ENCODE assay signal across 1 cellular context in the genomic region with DNA sequence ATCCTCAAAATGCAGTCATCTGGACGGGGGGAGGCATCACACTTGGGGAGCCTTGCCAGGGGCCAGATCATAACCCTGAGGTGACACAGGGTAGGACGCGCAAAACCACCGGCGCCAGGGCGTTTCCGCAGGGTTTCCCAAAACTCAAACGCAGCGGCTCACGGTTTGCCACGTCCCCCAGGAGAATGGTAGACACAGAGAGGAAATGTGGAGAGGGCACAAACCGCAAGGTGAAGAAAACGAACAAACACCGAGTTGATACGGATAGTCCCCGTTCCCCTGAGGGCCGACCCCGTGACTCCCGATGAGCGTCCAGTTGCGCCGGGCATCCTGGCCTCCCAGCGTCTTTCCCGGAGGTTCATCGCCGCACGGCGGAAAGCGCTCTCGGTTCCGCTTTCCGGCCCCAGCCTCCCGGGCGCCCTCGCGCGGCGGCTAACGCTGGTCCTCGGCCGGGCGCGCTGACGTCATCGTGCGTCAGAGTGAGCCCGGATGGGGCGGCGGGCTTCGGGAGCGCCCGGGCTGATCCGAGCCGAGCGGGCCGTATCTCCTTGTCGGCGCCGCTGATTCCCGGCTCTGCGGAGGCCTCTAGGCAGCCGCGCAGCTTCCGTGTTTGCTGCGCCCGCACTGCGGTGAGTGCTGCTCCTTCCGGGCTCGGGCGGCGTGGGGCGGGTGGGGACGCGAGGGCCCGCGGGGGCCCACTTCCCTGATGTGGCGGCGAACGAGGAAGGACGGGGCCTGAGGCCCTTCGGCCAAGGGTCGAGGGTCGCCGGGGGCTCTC.
TF ChIP-seq lines count a peak whose summit lies in the region.

TSS of gene BIRC2 (plus strand) at position 467 of the 778 bp plus-strand sequence. CDS start 2,641 bp downstream, outside the sequence.

TF ChIP-seq in K562, 482 proteins besides CTCF, POLR2A, EP300 and RAD21 (continued from another document and continues in another):
- TF ChIP-seq TOE1 (IDR thresholded peaks at IDR 0.05; ENCODE audit: borderline replicate concordance) (peak; percentile 83; the same call in 1 of the 2 replicates), TOE1 (CRISPR knock-in tag; IDR thresholded peaks at IDR 0.05; ENCODE audit: borderline replicate concordance, low read depth) (0 out of 2 replicates have a peak, but pooled peaks have one; percentile 46), CLOCK (CRISPR knock-in tag; IDR thresholded peaks at IDR 0.05; ENCODE audit: borderline replicate concordance) (no peak), ZBTB9 (CRISPR knock-in tag; IDR thresholded peaks at IDR 0.05) (no peak), CBFB (CRISPR knock-in tag; IDR thresholded peaks at IDR 0.05) (peak; percentile 44; the same call in 1 of the 2 replicates), PHF21A (IDR thresholded peaks at IDR 0.05; ENCODE audit: borderline replicate concordance, low read depth) (no peak), ZBTB12 (CRISPR knock-in tag; IDR thresholded peaks at IDR 0.05) (peak; percentile 94), DPF2 (IDR thresholded peaks at IDR 0.05) (0 out of 2 replicates have a peak, but pooled peaks have one; percentile 40), RBFOX2 (IDR thresholded peaks at IDR 0.05; ENCODE audit: low read depth, low read length) (peak; percentile 95), ZNF41 (CRISPR knock-in tag; conservative IDR thresholded peaks at IDR 0.05) (0 out of 2 replicates have a peak, but pooled peaks have one; percentile 50), RBBP5 (IDR thresholded peaks at IDR 0.05; ENCODE audit: borderline replicate concordance, insufficient read depth, low read length, poor library complexity, severe bottlenecking) (peak; percentile 86), GABPB1 (CRISPR knock-in tag; IDR thresholded peaks at IDR 0.05) (peak; percentile 82), NEUROD1 (IDR thresholded peaks at IDR 0.05; ENCODE audit: borderline replicate concordance, low read depth, low read length, partially characterized antibody) (peak; percentile 28), VEZF1 (CRISPR knock-in tag; IDR thresholded peaks at IDR 0.05) (peak; percentile 86), C11orf30 (IDR thresholded peaks at IDR 0.05; ENCODE audit: low read depth) (peak; percentile 12), ATF1 (CRISPR knock-in tag; IDR thresholded peaks at IDR 0.05) (peak; percentile 79), ATF1 (tag; IDR thresholded peaks at IDR 0.05) (peak; percentile 99), DEAF1 (CRISPR knock-in tag; IDR thresholded peaks at IDR 0.05) (peak; percentile 83), HCFC1 (IDR thresholded peaks at IDR 0.05; ENCODE audit: low read depth, low read length) (peak; percentile 64), PHF8 (IDR thresholded peaks at IDR 0.05; ENCODE audit: borderline replicate concordance, low read length) (peak; percentile 89; the same call in 1 of the 2 replicates), TRIM28 (IDR thresholded peaks at IDR 0.05) (0 out of 2 replicates have a peak, but pooled peaks have one; percentile 38), RHOXF2B (CRISPR knock-in tag; conservative IDR thresholded peaks at IDR 0.05) (no peak), RB1 (IDR thresholded peaks at IDR 0.05; ENCODE audit: low read depth) (peak; percentile 94), RBM15 (IDR thresholded peaks at IDR 0.05; ENCODE audit: insufficient read depth, low read length) (no peak), PPARD (CRISPR knock-in tag; IDR thresholded peaks at IDR 0.05) (no peak), ARID2 (IDR thresholded peaks at IDR 0.05) (no peak), HNRNPK (IDR thresholded peaks at IDR 0.05; ENCODE audit: low read depth, low read length, poor library complexity, severe bottlenecking) (no peak), HDAC2 (IDR thresholded peaks at IDR 0.05) (peak; percentile 84; the same call in 1 of the 2 replicates), MCM2 (IDR thresholded peaks at IDR 0.05; ENCODE audit: low read depth) (no peak), ZNF639 (CRISPR knock-in tag; conservative IDR thresholded peaks at IDR 0.05 in 1 of 2, IDR thresholded peaks at IDR 0.05 in 1 of 2) (peak in 1 of 2 experiments; percentile 96; a peak in 2 of 4 replicates), NFE2 (IDR thresholded peaks at IDR 0.05; ENCODE audit: low read depth) (peak; percentile 34; the same call in 1 of the 2 replicates), DIDO1 (tag; IDR thresholded peaks at IDR 0.05; ENCODE audit: low read depth) (no peak), HNRNPUL1 (IDR thresholded peaks at IDR 0.05; ENCODE audit: low read length) (no peak), TCF15 (CRISPR knock-in tag; IDR thresholded peaks at IDR 0.05) (no peak), ETV5 (CRISPR knock-in tag; IDR thresholded peaks at IDR 0.05; ENCODE audit: low read depth) (peak; percentile 90), CAMTA2 (CRISPR knock-in tag; conservative IDR thresholded peaks at IDR 0.05) (0 out of 2 replicates have a peak, but pooled peaks have one; percentile 48)
- TF ChIP-seq, protein P1, sequence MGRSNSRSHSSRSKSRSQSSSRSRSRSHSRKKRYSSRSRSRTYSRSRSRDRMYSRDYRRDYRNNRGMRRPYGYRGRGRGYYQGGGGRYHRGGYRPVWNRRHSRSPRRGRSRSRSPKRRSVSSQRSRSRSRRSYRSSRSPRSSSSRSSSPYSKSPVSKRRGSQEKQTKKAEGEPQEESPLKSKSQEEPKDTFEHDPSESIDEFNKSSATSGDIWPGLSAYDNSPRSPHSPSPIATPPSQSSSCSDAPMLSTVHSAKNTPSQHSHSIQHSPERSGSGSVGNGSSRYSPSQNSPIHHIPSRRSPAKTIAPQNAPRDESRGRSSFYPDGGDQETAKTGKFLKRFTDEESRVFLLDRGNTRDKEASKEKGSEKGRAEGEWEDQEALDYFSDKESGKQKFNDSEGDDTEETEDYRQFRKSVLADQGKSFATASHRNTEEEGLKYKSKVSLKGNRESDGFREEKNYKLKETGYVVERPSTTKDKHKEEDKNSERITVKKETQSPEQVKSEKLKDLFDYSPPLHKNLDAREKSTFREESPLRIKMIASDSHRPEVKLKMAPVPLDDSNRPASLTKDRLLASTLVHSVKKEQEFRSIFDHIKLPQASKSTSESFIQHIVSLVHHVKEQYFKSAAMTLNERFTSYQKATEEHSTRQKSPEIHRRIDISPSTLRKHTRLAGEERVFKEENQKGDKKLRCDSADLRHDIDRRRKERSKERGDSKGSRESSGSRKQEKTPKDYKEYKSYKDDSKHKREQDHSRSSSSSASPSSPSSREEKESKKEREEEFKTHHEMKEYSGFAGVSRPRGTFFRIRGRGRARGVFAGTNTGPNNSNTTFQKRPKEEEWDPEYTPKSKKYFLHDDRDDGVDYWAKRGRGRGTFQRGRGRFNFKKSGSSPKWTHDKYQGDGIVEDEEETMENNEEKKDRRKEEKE (IDR thresholded peaks at IDR 0.05; ENCODE audit: borderline replicate concordance in 1 of 2, control insufficient read depth in 1 of 2, low read depth in 2 of 2, low read length in 1 of 2): no peak
- TF ChIP-seq, protein P2, sequence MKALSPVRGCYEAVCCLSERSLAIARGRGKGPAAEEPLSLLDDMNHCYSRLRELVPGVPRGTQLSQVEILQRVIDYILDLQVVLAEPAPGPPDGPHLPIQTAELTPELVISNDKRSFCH (CRISPR knock-in tag; IDR thresholded peaks at IDR 0.05): no peak
- TF ChIP-seq, protein P2 (tag; IDR thresholded peaks at IDR 0.05): 0 out of 2 replicates have a peak, but pooled peaks have one; percentile 46
- TF ChIP-seq, protein P3, sequence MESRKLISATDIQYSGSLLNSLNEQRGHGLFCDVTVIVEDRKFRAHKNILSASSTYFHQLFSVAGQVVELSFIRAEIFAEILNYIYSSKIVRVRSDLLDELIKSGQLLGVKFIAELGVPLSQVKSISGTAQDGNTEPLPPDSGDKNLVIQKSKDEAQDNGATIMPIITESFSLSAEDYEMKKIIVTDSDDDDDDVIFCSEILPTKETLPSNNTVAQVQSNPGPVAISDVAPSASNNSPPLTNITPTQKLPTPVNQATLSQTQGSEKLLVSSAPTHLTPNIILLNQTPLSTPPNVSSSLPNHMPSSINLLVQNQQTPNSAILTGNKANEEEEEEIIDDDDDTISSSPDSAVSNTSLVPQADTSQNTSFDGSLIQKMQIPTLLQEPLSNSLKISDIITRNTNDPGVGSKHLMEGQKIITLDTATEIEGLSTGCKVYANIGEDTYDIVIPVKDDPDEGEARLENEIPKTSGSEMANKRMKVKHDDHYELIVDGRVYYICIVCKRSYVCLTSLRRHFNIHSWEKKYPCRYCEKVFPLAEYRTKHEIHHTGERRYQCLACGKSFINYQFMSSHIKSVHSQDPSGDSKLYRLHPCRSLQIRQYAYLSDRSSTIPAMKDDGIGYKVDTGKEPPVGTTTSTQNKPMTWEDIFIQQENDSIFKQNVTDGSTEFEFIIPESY (CRISPR knock-in tag; IDR thresholded peaks at IDR 0.05): 0 out of 2 replicates have a peak, but pooled peaks have one; percentile 41
- TF ChIP-seq, protein P4, sequence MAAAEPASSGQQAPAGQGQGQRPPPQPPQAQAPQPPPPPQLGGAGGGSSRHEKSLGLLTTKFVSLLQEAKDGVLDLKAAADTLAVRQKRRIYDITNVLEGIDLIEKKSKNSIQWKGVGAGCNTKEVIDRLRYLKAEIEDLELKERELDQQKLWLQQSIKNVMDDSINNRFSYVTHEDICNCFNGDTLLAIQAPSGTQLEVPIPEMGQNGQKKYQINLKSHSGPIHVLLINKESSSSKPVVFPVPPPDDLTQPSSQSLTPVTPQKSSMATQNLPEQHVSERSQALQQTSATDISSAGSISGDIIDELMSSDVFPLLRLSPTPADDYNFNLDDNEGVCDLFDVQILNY (CRISPR knock-in tag; IDR thresholded peaks at IDR 0.05): 0 out of 2 replicates have a peak, but pooled peaks have one; percentile 11
